In genomic region chr19:48872182-48872883, GRCh38 we compare ENCODE assay signal across 8 cellular contexts. TPM values are rescaled to one million over a fixed set of nuclear protein-coding genes. Genes with fewer than 3 reads are reported as not detected.
A peak's percentile ranks its signal among the peaks of the same experiment; 100 is the strongest.
DNase-seq lines count a peak whose midpoint lies in the region; ATAC-seq, FAIRE-seq and TF ChIP-seq lines count a peak whose summit lies in the region.

TSS of gene PPP1R15A (plus strand) at chr19:48872421. CDS start at chr19:48873234, 813 bp downstream.

- 0 to 1% (median 0%) methylated on average over 53 of the region's 53 CpGs for WGBS in small intestine, 3 donors

- DNase-seq in NCI-H446 (lab: John Stamatoyannopoulos, UW) = peak; percentile 99
- DNase-seq in activated CD4-positive, CD25-positive, alpha-beta regulatory T cell (lab: John Stamatoyannopoulos, UW) = peak; percentile 85 to 99 (median 94)
- DNase-seq in caudate nucleus (lab: John Stamatoyannopoulos, UW) = peak; percentile 75 to 99 (median 95)
- DNase-seq in iPS-NIHi7 (ENCODE audit: extremely low spot score) = peak; percentile 97
- DNase-seq in small intestine = peak; percentile 99
- DNase-seq in cortex of kidney (lab: John Stamatoyannopoulos, UW) = no peak

- ATAC-seq in GM18505 (IDR thresholded peaks at IDR 0.05; ENCODE audit: unreplicated experiment) (peak; percentile 44), HG03196 (IDR thresholded peaks at IDR 0.05; ENCODE audit: unreplicated experiment) (peak; percentile 54)

- no peak for FAIRE-seq in small intestine (lab: Jason Lieb, UNC)

- H3K9me3 ChIP-seq in small intestine (ENCODE audit: control insufficient read depth, low read depth) = no peaks in the 10 kb centered on the region

- H3K27me3 ChIP-seq in small intestine (ENCODE audit: control insufficient read depth in 2 of 2, insufficient read depth in 2 of 2, low read length in 2 of 2) = no peaks in the 10 kb centered on the region

- peak; percentile 100 for TF ChIP-seq POLR2A in GM18505 (IDR thresholded peaks at IDR 0.05; ENCODE audit: borderline replicate concordance, extremely low read depth, insufficient read depth, insufficient read length)

- peak within 1 kb of the TSS; percentile 99 for H3K27ac ChIP-seq in caudate nucleus (ENCODE audit: low read depth, low read length)
- H3K27ac ChIP-seq in small intestine (ENCODE audit: low read depth in 1 of 2, low read length in 1 of 2) = peak within 1 kb of the TSS; percentile 100

- peaks cover 0 to 3% of the 10 kb centered on the region in 2 donors for H3K4me1 ChIP-seq in small intestine (ENCODE audit: control insufficient read depth in 2 of 2, insufficient read depth in 1 of 2, low read depth in 1 of 2, low read length in 1 of 2)

- peaks cover 4 to 8% of the 10 kb centered on the region in 2 donors for H3K36me3 ChIP-seq in small intestine (ENCODE audit: control insufficient read depth in 2 of 2, insufficient read depth in 2 of 2, low read length in 2 of 2)

- peak within 1 kb of the TSS; percentile 97 for H3K4me3 ChIP-seq in small intestine (ENCODE audit: low read depth in 1 of 2, low read length in 2 of 2)

RNA-seq across cellular contexts. Expression of gene PPP1R15A, which starts in this region (rescaled TPM):
- polyA plus RNA-seq in small intestine = 10 to 100 TPM; 52.8 to 61.1 (median 60.1) TPM
